ENCODE assay signal across 18 cellular contexts in genomic region chr1:5881526-5882222, GRCh38.
DNase-seq lines count a peak whose midpoint lies in the region; ATAC-seq, FAIRE-seq and TF ChIP-seq lines count a peak whose summit lies in the region.
"Had no signal": no experiment of that assay in that cellular context is flagged by ENCODE, and none has a peak within 500 bp of the region (broad histone marks: within the 10 kb centered on the region; RNA-seq: fewer than 3 reads in every experiment).

No MANE protein-coding gene starts in this region.

- no peak for TF ChIP-seq POLR2A in lower leg skin (IDR thresholded peaks at IDR 0.05)

- no peak for FAIRE-seq in pancreas (lab: Jason Lieb, UNC)
- FAIRE-seq: GM12878, GM18507, H54 had no signal

- H3K4me3 Mint-ChIP-seq in chondrocyte (ENCODE audit: unreplicated experiment): no peak overlapping the region
- H3K4me3 Mint-ChIP-seq: CD4-positive, alpha-beta T cell had no signal

- no peak overlapping the region for H3K4me3 ChIP-seq in right atrium auricular region
- no peak overlapping the region for H3K4me3 ChIP-seq in osteoblast (ENCODE audit: insufficient read depth, low read length)
- no peak overlapping the region for H3K4me3 ChIP-seq in mammary epithelial cell (replicated peaks in 1 of 3; ENCODE audit: insufficient read depth in 1 of 3, low read depth in 2 of 3, low read length in 3 of 3)
- no peak overlapping the region for H3K4me3 ChIP-seq in lower leg skin (ENCODE audit: low read depth, poor library complexity, severe bottlenecking)
- H3K4me3 ChIP-seq in pancreas: no peak overlapping the region
- H3K4me3 ChIP-seq: GM12878, GM23248 had no signal

- H4K20me1 ChIP-seq in osteoblast (ENCODE audit: insufficient read depth, low read length): no peaks in the 10 kb centered on the region
- no peaks in the 10 kb centered on the region for H4K20me1 ChIP-seq in mammary epithelial cell (ENCODE audit: insufficient read depth, low read length)
- H4K20me1 ChIP-seq: BLaER1 treated with 17β-estradiol and CSF1 and Interleukin-3, amounts not matched to agents 10 nM and 100 nM had no signal

- H3K36me3 Mint-ChIP-seq in chondrocyte (ENCODE audit: low read depth): peaks cover 24% of the 10 kb centered on the region

- no peak overlapping the region for H3K4me2 ChIP-seq in osteoblast (ENCODE audit: insufficient read depth, low read length)
- no peak overlapping the region for H3K4me2 ChIP-seq in mammary epithelial cell (ENCODE audit: insufficient read depth, low read depth, low read length)

- TF ChIP-seq CTCF in right atrium auricular region (IDR thresholded peaks at IDR 0.05) (no peak), chondrocyte (IDR thresholded peaks at IDR 0.05) (no peak), osteoblast (IDR thresholded peaks at IDR 0.05; ENCODE audit: extremely low read depth, low read depth, low read length) (no peak), mammary epithelial cell (conservative IDR thresholded peaks at IDR 0.05 in 1 of 2, IDR thresholded peaks at IDR 0.05 in 1 of 2; ENCODE audit: extremely low read depth in 1 of 2, insufficient read depth in 1 of 2, low read depth in 1 of 2, low read length in 2 of 2) (no peak), lower leg skin (IDR thresholded peaks at IDR 0.05) (no peak), pancreas (IDR thresholded peaks at IDR 0.05) (no peak)

- no peak overlapping the region for H3K27ac ChIP-seq in right atrium auricular region
- H3K27ac ChIP-seq in osteoblast (ENCODE audit: low read depth, low read length): no peak overlapping the region
- no peak overlapping the region for H3K27ac ChIP-seq in mammary epithelial cell (ENCODE audit: insufficient read depth, low read depth, low read length)
- H3K27ac ChIP-seq in pancreas: no peak overlapping the region
- H3K27ac ChIP-seq: BLaER1 treated with 17β-estradiol and CSF1 and Interleukin-3, amounts not matched to agents 10 nM and 100 nM; GM23248; HL-60 had no signal

- H3K27ac Mint-ChIP-seq in chondrocyte (ENCODE audit: unreplicated experiment): no peak overlapping the region
- H3K27ac Mint-ChIP-seq: CD4-positive, alpha-beta T cell had no signal

- H3K9me3 Mint-ChIP-seq in chondrocyte (ENCODE audit: low read depth): peaks cover 12% of the 10 kb centered on the region
- H3K9me3 Mint-ChIP-seq: CD4-positive, alpha-beta T cell had no signal

- CTCF ChIA-PET in mammary epithelial cell (lab: Charles Lee; ENCODE audit: low non-redundant PET): no interaction called here

- dilution Hi-C loops in mammary epithelial cell (cut with HindIII; ENCODE audit: low sequenced_read_pairs): no loop called here

- intact Hi-C loops in left ventricle myocardium superior (cut with micrococcal nuclease): no loop called here
- intact Hi-C loops in mammary epithelial cell (cut with micrococcal nuclease): no loop called here
- intact Hi-C loops in lower leg skin (cut with DNase I; ENCODE audit: low total_unique reads): no loop called here
- intact Hi-C loops in pancreas (cut with DNase I): no loop called here

- H3K36me3 ChIP-seq in right atrium auricular region (peaks cover 13% of the 10 kb centered on the region), osteoblast (ENCODE audit: insufficient read depth, low read length) (peaks cover 7% of the 10 kb centered on the region), mammary epithelial cell (ENCODE audit: insufficient read depth, low read length) (no peaks in the 10 kb centered on the region), pancreas (no peaks in the 10 kb centered on the region)

- BruUV-seq in mammary epithelial cell (replicated peaks; lab: Mats Ljungman, UMichigan): no TSS peak

- H3K4me1 ChIP-seq in right atrium auricular region (peaks cover 0 to 9% of the 10 kb centered on the region in 2 donors), osteoblast (ENCODE audit: insufficient read depth, low read length) (no peaks in the 10 kb centered on the region), mammary epithelial cell (ENCODE audit: insufficient read depth, low read length) (no peaks in the 10 kb centered on the region), pancreas (no peaks in the 10 kb centered on the region)

- in situ Hi-C loops in mammary epithelial cell (cut with MboI; ENCODE audit: low sequenced_read_pairs in 2 of 2): no loop called here

- no peak overlapping the region for H2AFZ ChIP-seq in osteoblast (ENCODE audit: low read length)
- H2AFZ ChIP-seq in mammary epithelial cell (ENCODE audit: low read depth, low read length): no peak overlapping the region
- H2AFZ ChIP-seq: GM23248 had no signal

- H3K27me3 Mint-ChIP-seq in chondrocyte (ENCODE audit: low read depth): no peaks in the 10 kb centered on the region
- H3K27me3 Mint-ChIP-seq: CD4-positive, alpha-beta T cell had no signal

- ATAC-seq in left ventricle myocardium superior (no peak), pancreas (no peak)
- ATAC-seq: GM12878 had no signal

- H3K79me2 ChIP-seq in osteoblast (ENCODE audit: insufficient read depth, low read length): no peaks in the 10 kb centered on the region
- H3K79me2 ChIP-seq in mammary epithelial cell (ENCODE audit: insufficient read depth, low read length): no peaks in the 10 kb centered on the region

- WGBS in mammary epithelial cell (ENCODE audit: low coverage, missing lambda C conversion rate): 97% methylated on average over 20 of the region's 22 CpGs
- WGBS in lower leg skin, 2 donors: 95 to 96% methylated on average over 17 to 22 of the region's 22 CpGs
- WGBS in pancreas, 2 donors: 93 to 96% methylated on average over 22 of the region's 22 CpGs

- peak; percentile 14 for DNase-seq in left ventricle myocardium superior
- no peak for DNase-seq in right atrium auricular region (ENCODE audit: low spot score)
- DNase-seq in chondrocyte (ENCODE audit: low spot score): peak; percentile 50
- peak; percentile 48 for DNase-seq in osteoblast (ENCODE audit: insufficient read length, low spot score, missing footprints)
- DNase-seq in mammary epithelial cell: no peak
- no peak for DNase-seq in lower leg skin (ENCODE audit: low spot score in 2 of 2)
- DNase-seq in pancreas: no peak
- DNase-seq: 8988T; AML-193; Calu3; CD4-positive, alpha-beta T cell; DMS 273 treated with DMSO at 0.1 percent for 48 hours; GM23248 had no signal

- H3K4me1 Mint-ChIP-seq in chondrocyte (ENCODE audit: low read depth): no peaks in the 10 kb centered on the region

- H3K9me3 ChIP-seq in right atrium auricular region (peaks cover 0 to 5% of the 10 kb centered on the region in 2 donors), osteoblast (ENCODE audit: low read depth, low read length) (no peaks in the 10 kb centered on the region), mammary epithelial cell (replicated peaks; ENCODE audit: insufficient read depth, low read length) (no peaks in the 10 kb centered on the region), pancreas (no peaks in the 10 kb centered on the region)

- no peak overlapping the region for H3K9ac ChIP-seq in mammary epithelial cell (ENCODE audit: insufficient read depth, low read length)
- H3K9ac ChIP-seq: BLaER1 treated with 17β-estradiol and CSF1 and Interleukin-3, amounts not matched to agents 10 nM and 100 nM; GM23248 had no signal

- H3K27me3 ChIP-seq in right atrium auricular region (no peaks in the 10 kb centered on the region), osteoblast (ENCODE audit: insufficient read depth, low read length) (no peaks in the 10 kb centered on the region), mammary epithelial cell (ENCODE audit: insufficient read depth, low read length) (no peaks in the 10 kb centered on the region), pancreas (no peaks in the 10 kb centered on the region)
- H3K27me3 ChIP-seq: BLaER1 treated with 17β-estradiol and CSF1 and Interleukin-3, amounts not matched to agents 10 nM and 100 nM had no signal

Comparison
In these comparisons a context has a peak if more than half of its experiments do, and no peak if none do; other contexts are left out.
1. DNase-seq: peak in left ventricle myocardium superior (single experiment), chondrocyte (single experiment) and osteoblast (single experiment); none in right atrium auricular region (single experiment), mammary epithelial cell (single experiment), lower leg skin (0 of 2) and pancreas (0 of 6).